Comparison of ENCODE assay signal across 11 cellular contexts in genomic region chr3:160676547-160677303, GRCh38. TPM values are rescaled to one million over a fixed set of nuclear protein-coding genes. Genes with fewer than 3 reads are reported as not detected.
DNase-seq lines count a peak whose midpoint lies in the region; ATAC-seq, FAIRE-seq and TF ChIP-seq lines count a peak whose summit lies in the region.
"Had no signal": no experiment of that assay in that cellular context is flagged by ENCODE, and none has a peak within 500 bp of the region (broad histone marks: within the 10 kb centered on the region; RNA-seq: fewer than 3 reads in every experiment).

TSS of gene ARL14 (plus strand) at chr3:160677160. CDS start at chr3:160677347, 187 bp downstream.

- TF ChIP-seq EP300 in HepG2 (IDR thresholded peaks at IDR 0.05; ENCODE audit: low read depth in 2 of 2, low read length in 2 of 2) (no peak), HepG2 (CRISPR knock-in tag; IDR thresholded peaks at IDR 0.05; ENCODE audit: borderline replicate concordance) (no peak)

- peak within 1 kb of the TSS in 1 of 8 donors; percentile 9 for H3K27ac Mint-ChIP-seq in CD8-positive, alpha-beta memory T cell
- H3K27ac Mint-ChIP-seq: B cell had no signal

- 0 out of 2 replicates have a peak within 1 kb of the TSS, but pooled peaks have one; percentile 8 for H3K4me2 ChIP-seq in HepG2 (ENCODE audit: low read depth, low read length)

- no peak within 1 kb of the TSS for H2AFZ ChIP-seq in HepG2 (ENCODE audit: low read length)

- TF ChIP-seq CTCF in HepG2 (CRISPR knock-in tag; IDR thresholded peaks at IDR 0.05) (no peak), kidney (IDR thresholded peaks at IDR 0.05; ENCODE audit: borderline replicate concordance, extremely low read depth, insufficient read depth) (no peak), right atrium auricular region (IDR thresholded peaks at IDR 0.05) (no peak)

- H3K4me1 ChIP-seq in HepG2 (ENCODE audit: insufficient read depth, low read length), result peaks cover 34% of the 10 kb centered on the region
- no peaks in the 10 kb centered on the region for H3K4me1 ChIP-seq in kidney (ENCODE audit: control insufficient read depth in 1 of 2, insufficient read depth in 1 of 2, low read depth in 1 of 2, low read length in 2 of 2)
- H3K4me1 ChIP-seq in CD8-positive, alpha-beta memory T cell (ENCODE audit: insufficient read depth, low read length), result no peaks in the 10 kb centered on the region
- no peaks in the 10 kb centered on the region for H3K4me1 ChIP-seq in right atrium auricular region

- H3K79me2 ChIP-seq in HepG2 (ENCODE audit: insufficient read depth, low read length), result no peaks in the 10 kb centered on the region

- no peaks in the 10 kb centered on the region for H3K36me3 ChIP-seq in HepG2 (replicated peaks in 1 of 2; ENCODE audit: control insufficient read depth in 1 of 2, insufficient read depth in 2 of 2, low read length in 2 of 2)
- no peaks in the 10 kb centered on the region for H3K36me3 ChIP-seq in kidney (ENCODE audit: control insufficient read depth in 1 of 2, insufficient read depth in 2 of 2, low read length in 2 of 2)
- H3K36me3 ChIP-seq in CD8-positive, alpha-beta memory T cell (ENCODE audit: insufficient read depth, low read length), result no peaks in the 10 kb centered on the region
- H3K36me3 ChIP-seq in right atrium auricular region, result no peaks in the 10 kb centered on the region

- no peaks in the 10 kb centered on the region for H3K9me3 ChIP-seq in HepG2 (ENCODE audit: low read length)
- no peaks in the 10 kb centered on the region for H3K9me3 ChIP-seq in kidney (ENCODE audit: control insufficient read depth in 1 of 2, low read length in 2 of 2)
- H3K9me3 ChIP-seq in CD8-positive, alpha-beta memory T cell (ENCODE audit: low read length), result no peaks in the 10 kb centered on the region
- H3K9me3 ChIP-seq in right atrium auricular region, result no peaks in the 10 kb centered on the region

- H3K36me3 Mint-ChIP-seq in CD8-positive, alpha-beta memory T cell, result no peaks in the 10 kb centered on the region

- H3K4me3 Mint-ChIP-seq in CD8-positive, alpha-beta memory T cell, result no peak within 1 kb of the TSS
- H3K4me3 Mint-ChIP-seq: B cell had no signal

- CTCF ChIA-PET in HepG2 (lab: Yijun Ruan, JAX; ENCODE audit: low intra/inter-chr PET ratio, low total read pairs), result no interaction called here
- CTCF ChIA-PET in CD8-positive, alpha-beta memory T cell (lab: Charles Lee), result no interaction called here

- TF ChIP-seq RAD21 in HepG2 (CRISPR knock-in tag; IDR thresholded peaks at IDR 0.05), result no peak

- H3K27me3 ChIP-seq in HepG2 (ENCODE audit: control insufficient read depth in 1 of 2, insufficient read depth in 2 of 2, low read length in 2 of 2), result no peaks in the 10 kb centered on the region
- H3K27me3 ChIP-seq in CD8-positive, alpha-beta memory T cell (ENCODE audit: insufficient read depth, low read length, poor library complexity, severe bottlenecking), result no peaks in the 10 kb centered on the region
- H3K27me3 ChIP-seq in right atrium auricular region, result no peaks in the 10 kb centered on the region

- in situ Hi-C loops in HepG2 (cut with HindIII; ENCODE audit: extremely low pct_ligation_motif_present, low pct_unique_long_range_greater_than_20kb), result no loop called here

- H3K9ac ChIP-seq in HepG2 (ENCODE audit: insufficient read depth, low read depth, low read length) (no peak within 1 kb of the TSS), kidney (ENCODE audit: low read length in 2 of 2) (no peak within 1 kb of the TSS)

- no peaks in the 10 kb centered on the region for H4K20me1 ChIP-seq in HepG2 (ENCODE audit: insufficient read depth, low read length)

- POLR2A ChIA-PET in HepG2 (lab: Yijun Ruan, JAX), result no interaction called here
- POLR2A ChIA-PET in CD8-positive, alpha-beta memory T cell (lab: Charles Lee), result no interaction called here

- peaks cover 9 to 19% of the 10 kb centered on the region in 2 donors for H3K27me3 Mint-ChIP-seq in CD8-positive, alpha-beta memory T cell

- H3K9me3 Mint-ChIP-seq in CD8-positive, alpha-beta memory T cell, result no peaks in the 10 kb centered on the region

- H3K27ac ChIP-seq in HepG2 (ENCODE audit: extremely low read length, insufficient read depth, low read length), result no peak within 1 kb of the TSS
- H3K27ac ChIP-seq in kidney (ENCODE audit: low read depth in 2 of 2, low read length in 2 of 2), result no peak within 1 kb of the TSS
- H3K27ac ChIP-seq in CD8-positive, alpha-beta memory T cell (ENCODE audit: low read depth, low read length), result no peak within 1 kb of the TSS
- no peak within 1 kb of the TSS for H3K27ac ChIP-seq in right atrium auricular region

- DNase-seq in 8988T (peak; percentile 21), astrocyte of the hippocampus (ENCODE audit: low read depth, low spot score) (peak; percentile 86), HepG2 (ENCODE audit: low spot score) (peak; percentile 12), kidney (no peak), right atrium auricular region (ENCODE audit: low spot score) (no peak), HUDEP-2 (lab: John Stamatoyannopoulos, UW; ENCODE audit: unreplicated experiment in 76 of 76) (no peak)
- no peak for DNase-seq in CD8-positive, alpha-beta memory T cell
- DNase-seq: aorta had no signal

- no peak for TF ChIP-seq POLR2A in HepG2 (IDR thresholded peaks at IDR 0.05; ENCODE audit: insufficient read depth in 1 of 2, low read depth in 2 of 2, low read length in 2 of 2)

- FAIRE-seq in HepG2 (lab: Jason Lieb, UNC) (no peak), kidney (lab: Jason Lieb, UNC) (no peak)
- FAIRE-seq: GM18507 had no signal

- ATAC-seq in HG02610 (IDR thresholded peaks at IDR 0.05; ENCODE audit: unreplicated experiment) (peak; percentile 81), HepG2 (no peak)

- BruUV-seq in HepG2 (replicated peaks; lab: Mats Ljungman, UMichigan), result no TSS peak

- H3K4me3 ChIP-seq in HepG2 (replicated peaks in 1 of 3; ENCODE audit: insufficient read depth in 1 of 3, low read depth in 2 of 3, low read length in 3 of 3), result no peak within 1 kb of the TSS
- H3K4me3 ChIP-seq in kidney (ENCODE audit: low read length in 2 of 2), result no peak within 1 kb of the TSS
- no peak within 1 kb of the TSS for H3K4me3 ChIP-seq in CD8-positive, alpha-beta memory T cell (ENCODE audit: low read length)
- no peak within 1 kb of the TSS for H3K4me3 ChIP-seq in right atrium auricular region

- intact Hi-C loops in HepG2 (cut with micrococcal nuclease; ENCODE audit: unreplicated experiment), result no loop called here
- intact Hi-C loops in kidney (cut with DNase I), result no loop called here

- no peaks in the 10 kb centered on the region for H3K4me1 Mint-ChIP-seq in CD8-positive, alpha-beta memory T cell
- H3K4me1 Mint-ChIP-seq: B cell had no signal

- WGBS in HepG2 (ENCODE audit: low lambda C conversion rate), result 49% methylated on average over 4 of the region's 4 CpGs

TF ChIP-seq in HepG2, 621 proteins besides CTCF, POLR2A, EP300 and RAD21:
- TF ChIP-seq FOSL2 (CRISPR knock-in tag; IDR thresholded peaks at IDR 0.05), result peak; percentile 46
- TF ChIP-seq, protein P1, sequence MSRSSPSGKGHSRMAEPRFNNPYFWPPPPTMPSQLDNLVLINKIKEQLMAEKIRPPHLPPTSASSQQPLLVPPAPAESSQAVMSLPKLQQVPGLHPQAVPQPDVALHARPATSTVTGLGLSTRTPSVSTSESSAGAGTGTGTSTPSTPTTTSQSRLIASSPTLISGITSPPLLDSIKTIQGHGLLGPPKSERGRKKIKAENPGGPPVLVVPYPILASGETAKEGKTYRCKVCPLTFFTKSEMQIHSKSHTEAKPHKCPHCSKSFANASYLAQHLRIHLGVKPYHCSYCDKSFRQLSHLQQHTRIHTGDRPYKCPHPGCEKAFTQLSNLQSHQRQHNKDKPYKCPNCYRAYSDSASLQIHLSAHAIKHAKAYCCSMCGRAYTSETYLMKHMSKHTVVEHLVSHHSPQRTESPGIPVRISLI (CRISPR knock-in tag; IDR thresholded peaks at IDR 0.05; ENCODE audit: borderline replicate concordance), result no peak
TF ChIP-seq in HepG2: peak in this region for 1.

RNA-seq across cellular contexts. Expression of gene ARL14, which starts in this region (rescaled TPM):
- total RNA-seq in HepG2 (2016; rRNA removed; fragmentation: Illumina TruSeq; extraction: Trizol), result 0.11 TPM in 1 of 2 replicates, not detected in the other
- not detected in 2 replicates for total RNA-seq in HepG2 (2016; cell fraction: cytosol; rRNA removed; fragmentation: Illumina TruSeq; extraction: Trizol; ENCODE audit: low read depth)
- not detected in 2 replicates for total RNA-seq in HepG2 (2016; cell fraction: insoluble cytoplasmic fraction; rRNA removed; fragmentation: Illumina TruSeq; extraction: Trizol)
- total RNA-seq in HepG2 (2016; cell fraction: membrane; rRNA removed; fragmentation: Illumina TruSeq; extraction: Trizol), result not detected in 2 replicates
- not detected in 2 replicates for total RNA-seq in HepG2 (2016; cell fraction: nucleus; rRNA removed; fragmentation: Illumina TruSeq; extraction: Trizol)
- polyA plus RNA-seq in HepG2 (2011; rRNA removed), result not detected in 2 replicates
- not detected in 2 replicates for polyA plus RNA-seq in HepG2 (2011; cell fraction: cytosol; rRNA removed)
- not detected in 2 replicates for polyA plus RNA-seq in HepG2 (2011; cell fraction: nucleus; rRNA removed)
- polyA plus RNA-seq in HepG2 (2012), result not detected in 2 replicates
- not detected in 2 replicates for polyA plus RNA-seq in HepG2 (2016; cell fraction: cytosol; fragmentation: Illumina TruSeq; extraction: Trizol; ENCODE audit: low read depth)
- polyA plus RNA-seq in HepG2 (2016; cell fraction: insoluble cytoplasmic fraction; fragmentation: Illumina TruSeq; extraction: Trizol; ENCODE audit: low read depth), result not detected in 2 replicates
- polyA plus RNA-seq in HepG2 (2016; cell fraction: membrane; fragmentation: Illumina TruSeq; extraction: Trizol; ENCODE audit: low read depth), result not detected in 2 replicates
- polyA plus RNA-seq in HepG2 (2016; cell fraction: nucleus; fragmentation: Illumina TruSeq; extraction: Trizol; ENCODE audit: insufficient read depth, low read depth), result not detected in 2 replicates
- polyA minus RNA-seq in HepG2 (2011; rRNA and poly(A)+ RNA removed; ENCODE audit: low replicate concordance), result 0.14 TPM in 1 of 2 replicates, not detected in the other
- not detected in 2 replicates for polyA minus RNA-seq in HepG2 (2011; cell fraction: cytosol; rRNA and poly(A)+ RNA removed)
- not detected in 2 replicates for polyA minus RNA-seq in HepG2 (2011; cell fraction: nucleus; rRNA and poly(A)+ RNA removed)
- 0.31 TPM for total RNA-seq in kidney
- not detected for polyA plus RNA-seq in kidney (ENCODE audit: insufficient read depth, low read depth, low replicate concordance)
- not detected for total RNA-seq in CD8-positive, alpha-beta memory T cell
- polyA plus RNA-seq in CD8-positive, alpha-beta memory T cell, result not detected
- not detected for total RNA-seq in right atrium auricular region
- total RNA-seq: aorta had no signal

Comparison
In these comparisons a context has a peak if more than half of its experiments do, and no peak if none do; other contexts are left out.
1. Peak in DNase-seq and H3K4me2 ChIP-seq in HepG2; RNA of the gene not detected or under 1 TPM.
2. DNase-seq: peak in 8988T (single experiment) and astrocyte of the hippocampus (single experiment); none in kidney (single experiment), CD8-positive, alpha-beta memory T cell (0 of 5), right atrium auricular region (single experiment) and HUDEP-2 (0 of 76).